27 cellular contexts compared by ENCODE assay signal in genomic region chr9:133510926-133511505, GRCh38. TPM values are rescaled to one million over a fixed set of nuclear protein-coding genes. Genes with fewer than 3 reads are reported as not detected.
"Had no signal": no experiment of that assay in that cellular context is flagged by ENCODE, and none has a peak within 500 bp of the region (broad histone marks: within the 10 kb centered on the region; RNA-seq: fewer than 3 reads in every experiment).

No MANE protein-coding gene starts in this region.

- H3K27ac ChIP-seq: SJSA1 had no signal

- ATAC-seq: activated CD4-positive, CD25-positive, alpha-beta regulatory T cell treated with anti-CD3 and anti-CD28 coated beads, Interleukin-2, amount 50 U/mL, for 24 hours; activated CD8-positive, alpha-beta T cell treated with anti-CD3 and anti-CD28 coated beads for 36 hours; activated T-cell treated with anti-CD3 and anti-CD28 coated beads, Interleukin-2, amount 50 U/mL, for 72 hours; Right ventricle myocardium inferior; SK-N-SH treated with all-trans-retinoic acid at 6 μM for 48 hours had no signal

- H3K9me3 ChIP-seq: SJSA1 had no signal

- H3K27me3 ChIP-seq: SJSA1 had no signal

- DNase-seq: activated CD4-positive, alpha-beta T cell treated with anti-CD3 and anti-CD28 coated beads for 4 hours; activated CD8-positive, alpha-beta memory T cell treated with anti-CD3 and anti-CD28 coated beads, Interleukin-2, amount 50 U/mL, for 4 hours; activated CD8-positive, alpha-beta T cell treated with anti-CD3 and anti-CD28 coated beads for 36 hours; activated gamma-delta T cell treated with Interleukin-2 at 50 U/mL for 16 hours; activated naive CD4-positive, alpha-beta T cell treated with anti-CD3 and anti-CD28 coated beads, Interleukin-2, amount 10 ng/mL, durations not matched to agents 7 days and 5 days; activated naive CD8-positive, alpha-beta T cell treated with anti-CD3 and anti-CD28 coated beads for 36 hours; activated T-cell treated with anti-CD3 and anti-CD28 coated beads, Interleukin-2, amount 50 U/mL, for 72 hours; anterior cingulate cortex; IMR-90; Kasumi-1; KBM-7; NCI-H1930; NCI-H2171 treated with DMSO at 0.1 percent for 48 hours; NCI-H226; NCI-H510A; NCI-H526 treated with DMSO at 0.1 percent for 48 hours; NCI-H82; SW 1271 had no signal

- H3K36me3 ChIP-seq: SJSA1 had no signal

- H3K4me3 ChIP-seq: SJSA1 had no signal

RNA-seq across cellular contexts. Expression of gene MYMK, which starts 13.7 kb away (rescaled TPM):
- total RNA-seq: activated CD8-positive, alpha-beta T cell treated with anti-CD3 and anti-CD28 coated beads for 36 hours; activated naive CD8-positive, alpha-beta T cell treated with anti-CD3 and anti-CD28 coated beads for 36 hours; activated T-cell treated with anti-CD3 and anti-CD28 coated beads, Interleukin-2, amount 50 U/mL, for 72 hours; activated T-helper 2 cell treated with anti-CD3 and anti-CD28 coated beads, Interferon-gamma antibody, Interleukin-2, Interleukin-4, amounts not matched to agents 10 μg/mL and 5 μg/mL and 100 μg/mL, durations not matched to agents 14 hours and 24 hours and 36 hours; IMR-90; OCI-LY7; Right ventricle myocardium inferior; RPMI7951; SJSA1; T-helper 1 cell treated with Interleukin-12 subunit alpha and Interleukin-12 subunit beta and Interleukin-4 antibody, amounts not matched to agents 30 ng/mL and 1 ng/mL, for 36 hours had no signal
- polyA plus RNA-seq: adipose tissue, IMR-90 had no signal

RNA-seq across cellular contexts. Expression of gene ADAMTSL2, which starts 23.5 kb away (rescaled TPM):
- total RNA-seq: activated T-helper 2 cell treated with anti-CD3 and anti-CD28 coated beads, Interferon-gamma antibody, Interleukin-2, Interleukin-4, amounts not matched to agents 10 μg/mL and 5 μg/mL and 100 μg/mL, durations not matched to agents 14 hours and 24 hours and 36 hours; IMR-90; SJSA1; T-helper 1 cell treated with Interleukin-12 subunit alpha and Interleukin-12 subunit beta and Interleukin-4 antibody, amounts not matched to agents 30 ng/mL and 1 ng/mL, for 36 hours had no signal
- polyA plus RNA-seq: IMR-90 had no signal
